In genomic region chr14:106398931-106399331, GRCh38 we compare ENCODE assay signal across 7 cellular contexts.
DNase-seq lines count a peak whose midpoint lies in the region; ATAC-seq lines count a peak whose summit lies in the region.
"Not testable (repeated sequence)": the region's sequence is repeated elsewhere in the genome, so short reads cannot be mapped to it uniquely, and the experiment has no call there.

No MANE protein-coding gene starts in this region.

- POLR2A ChIA-PET in activated naive CD8-positive, alpha-beta T cell treated with anti-CD3 and anti-CD28 coated beads, Interleukin-2, amount 10 ng/mL, durations not matched to agents 7 days and 5 days (lab: Charles Lee): not testable (repeated sequence)

- not testable (repeated sequence) for H3K4me3 Mint-ChIP-seq in activated T-cell treated with anti-CD3 and anti-CD28 coated beads, Interleukin-2, amount 50 U/mL, for 4 hours
- H3K4me3 Mint-ChIP-seq in activated naive CD8-positive, alpha-beta T cell treated with anti-CD3 and anti-CD28 coated beads, Interleukin-2, amount 10 ng/mL, durations not matched to agents 7 days and 5 days: peak overlapping the region; percentile 70

- DNase-seq in Daoy (ENCODE audit: low read depth) (peak; percentile 85), NCI-H2227 treated with DMSO at 0.1 percent for 48 hours (lab: John Stamatoyannopoulos, UW) (peak; percentile 11), T follicular helper cell (ENCODE audit: low read depth) (peak; percentile 50)
- DNase-seq in activated CD4-positive, alpha-beta T cell treated with anti-CD3 and anti-CD28 coated beads for 48 hours: peak; percentile 13
- not testable (repeated sequence) for DNase-seq in activated T-cell treated with anti-CD3 and anti-CD28 coated beads, Interleukin-2, amount 50 U/mL, for 4 hours
- DNase-seq in activated naive CD8-positive, alpha-beta T cell treated with anti-CD3 and anti-CD28 coated beads, Interleukin-2, amount 10 ng/mL, durations not matched to agents 7 days and 5 days: peak; percentile 65
- DNase-seq in stimulated activated CD4-positive, alpha-beta T cell treated with anti-CD3 and anti-CD28 coated beads, Interleukin-15, amount 100 ng/mL, for 24 hours: peak; percentile 25

- H3K27ac Mint-ChIP-seq in activated naive CD8-positive, alpha-beta T cell treated with anti-CD3 and anti-CD28 coated beads, Interleukin-2, amount 10 ng/mL, durations not matched to agents 7 days and 5 days: not testable (repeated sequence)

- H3K36me3 Mint-ChIP-seq in activated T-cell treated with anti-CD3 and anti-CD28 coated beads, Interleukin-2, amount 50 U/mL, for 4 hours (ENCODE audit: insufficient read depth); activated naive CD8-positive, alpha-beta T cell treated with anti-CD3 and anti-CD28 coated beads, Interleukin-2, amount 10 ng/mL, durations not matched to agents 7 days and 5 days: not testable (repeated sequence)

- H3K9me3 Mint-ChIP-seq in activated T-cell treated with anti-CD3 and anti-CD28 coated beads, Interleukin-2, amount 50 U/mL, for 4 hours; activated naive CD8-positive, alpha-beta T cell treated with anti-CD3 and anti-CD28 coated beads, Interleukin-2, amount 10 ng/mL, durations not matched to agents 7 days and 5 days: not testable (repeated sequence)

- H3K4me1 Mint-ChIP-seq in activated T-cell treated with anti-CD3 and anti-CD28 coated beads, Interleukin-2, amount 50 U/mL, for 4 hours (ENCODE audit: low read depth): peaks cover 13% of the 10 kb centered on the region
- peaks cover 29% of the 10 kb centered on the region for H3K4me1 Mint-ChIP-seq in activated naive CD8-positive, alpha-beta T cell treated with anti-CD3 and anti-CD28 coated beads, Interleukin-2, amount 10 ng/mL, durations not matched to agents 7 days and 5 days

- ATAC-seq in activated T-cell treated with anti-CD3 and anti-CD28 coated beads, Interleukin-2, amount 50 U/mL, for 4 hours: peak; percentile 52 to 61
- ATAC-seq in activated naive CD8-positive, alpha-beta T cell treated with anti-CD3 and anti-CD28 coated beads, Interleukin-2, amount 10 ng/mL, durations not matched to agents 7 days and 5 days (ENCODE audit: low read depth): peak; percentile 80

- H3K27me3 Mint-ChIP-seq in activated T-cell treated with anti-CD3 and anti-CD28 coated beads, Interleukin-2, amount 50 U/mL, for 4 hours (ENCODE audit: low read depth): peaks cover 10% of the 10 kb centered on the region
- H3K27me3 Mint-ChIP-seq in activated naive CD8-positive, alpha-beta T cell treated with anti-CD3 and anti-CD28 coated beads, Interleukin-2, amount 10 ng/mL, durations not matched to agents 7 days and 5 days: not testable (repeated sequence)
